In the genomic region with DNA sequence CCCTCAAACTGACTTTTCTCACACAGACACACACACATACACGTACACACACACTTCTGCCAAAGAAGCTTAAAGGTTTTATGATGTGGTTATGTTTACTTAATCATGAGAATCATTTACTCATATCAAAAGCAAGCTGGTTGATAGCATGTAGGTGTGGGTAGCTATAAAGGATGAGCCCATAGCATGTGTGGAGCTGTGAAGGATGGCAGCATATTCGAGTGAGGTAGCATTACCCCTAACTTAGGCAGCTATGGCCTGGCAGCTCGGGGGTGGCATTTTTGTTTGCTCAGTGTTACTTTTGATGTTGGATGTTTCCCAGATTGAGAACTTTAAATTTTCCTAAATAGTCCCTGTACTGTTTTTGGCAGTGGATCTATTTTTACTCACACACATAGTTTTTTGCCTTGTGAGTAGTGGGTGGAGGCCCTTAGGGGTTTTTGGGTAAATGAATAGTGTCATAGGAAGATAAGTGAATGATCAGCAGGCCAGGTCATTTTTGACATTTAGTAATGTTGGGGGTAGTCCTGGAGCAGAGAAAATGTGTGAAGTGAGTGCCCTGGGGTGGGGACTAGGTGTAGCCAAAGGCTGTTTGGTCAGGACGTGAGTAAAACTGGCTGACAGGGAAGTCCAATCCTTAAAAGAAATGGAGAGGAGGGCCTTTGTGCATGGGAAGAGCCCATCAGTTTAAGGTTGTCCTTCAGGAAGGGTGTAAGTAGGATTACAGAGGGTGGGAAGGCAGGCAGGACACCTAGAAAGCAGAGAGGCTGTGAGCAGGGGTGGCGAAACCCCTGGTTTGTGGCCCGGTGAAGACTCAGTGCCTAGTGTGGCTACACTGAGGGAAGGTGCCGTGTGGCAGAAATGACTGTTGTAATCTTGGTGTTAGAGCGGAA, we compare ENCODE assay signal across 1 cellular context.
TF ChIP-seq lines count a peak whose summit lies in the region.

No MANE protein-coding gene starts in this region.

TF ChIP-seq in GM23338, 12 proteins besides CTCF, POLR2A, EP300 and RAD21 (continued from another document):
- TF ChIP-seq, protein P1, sequence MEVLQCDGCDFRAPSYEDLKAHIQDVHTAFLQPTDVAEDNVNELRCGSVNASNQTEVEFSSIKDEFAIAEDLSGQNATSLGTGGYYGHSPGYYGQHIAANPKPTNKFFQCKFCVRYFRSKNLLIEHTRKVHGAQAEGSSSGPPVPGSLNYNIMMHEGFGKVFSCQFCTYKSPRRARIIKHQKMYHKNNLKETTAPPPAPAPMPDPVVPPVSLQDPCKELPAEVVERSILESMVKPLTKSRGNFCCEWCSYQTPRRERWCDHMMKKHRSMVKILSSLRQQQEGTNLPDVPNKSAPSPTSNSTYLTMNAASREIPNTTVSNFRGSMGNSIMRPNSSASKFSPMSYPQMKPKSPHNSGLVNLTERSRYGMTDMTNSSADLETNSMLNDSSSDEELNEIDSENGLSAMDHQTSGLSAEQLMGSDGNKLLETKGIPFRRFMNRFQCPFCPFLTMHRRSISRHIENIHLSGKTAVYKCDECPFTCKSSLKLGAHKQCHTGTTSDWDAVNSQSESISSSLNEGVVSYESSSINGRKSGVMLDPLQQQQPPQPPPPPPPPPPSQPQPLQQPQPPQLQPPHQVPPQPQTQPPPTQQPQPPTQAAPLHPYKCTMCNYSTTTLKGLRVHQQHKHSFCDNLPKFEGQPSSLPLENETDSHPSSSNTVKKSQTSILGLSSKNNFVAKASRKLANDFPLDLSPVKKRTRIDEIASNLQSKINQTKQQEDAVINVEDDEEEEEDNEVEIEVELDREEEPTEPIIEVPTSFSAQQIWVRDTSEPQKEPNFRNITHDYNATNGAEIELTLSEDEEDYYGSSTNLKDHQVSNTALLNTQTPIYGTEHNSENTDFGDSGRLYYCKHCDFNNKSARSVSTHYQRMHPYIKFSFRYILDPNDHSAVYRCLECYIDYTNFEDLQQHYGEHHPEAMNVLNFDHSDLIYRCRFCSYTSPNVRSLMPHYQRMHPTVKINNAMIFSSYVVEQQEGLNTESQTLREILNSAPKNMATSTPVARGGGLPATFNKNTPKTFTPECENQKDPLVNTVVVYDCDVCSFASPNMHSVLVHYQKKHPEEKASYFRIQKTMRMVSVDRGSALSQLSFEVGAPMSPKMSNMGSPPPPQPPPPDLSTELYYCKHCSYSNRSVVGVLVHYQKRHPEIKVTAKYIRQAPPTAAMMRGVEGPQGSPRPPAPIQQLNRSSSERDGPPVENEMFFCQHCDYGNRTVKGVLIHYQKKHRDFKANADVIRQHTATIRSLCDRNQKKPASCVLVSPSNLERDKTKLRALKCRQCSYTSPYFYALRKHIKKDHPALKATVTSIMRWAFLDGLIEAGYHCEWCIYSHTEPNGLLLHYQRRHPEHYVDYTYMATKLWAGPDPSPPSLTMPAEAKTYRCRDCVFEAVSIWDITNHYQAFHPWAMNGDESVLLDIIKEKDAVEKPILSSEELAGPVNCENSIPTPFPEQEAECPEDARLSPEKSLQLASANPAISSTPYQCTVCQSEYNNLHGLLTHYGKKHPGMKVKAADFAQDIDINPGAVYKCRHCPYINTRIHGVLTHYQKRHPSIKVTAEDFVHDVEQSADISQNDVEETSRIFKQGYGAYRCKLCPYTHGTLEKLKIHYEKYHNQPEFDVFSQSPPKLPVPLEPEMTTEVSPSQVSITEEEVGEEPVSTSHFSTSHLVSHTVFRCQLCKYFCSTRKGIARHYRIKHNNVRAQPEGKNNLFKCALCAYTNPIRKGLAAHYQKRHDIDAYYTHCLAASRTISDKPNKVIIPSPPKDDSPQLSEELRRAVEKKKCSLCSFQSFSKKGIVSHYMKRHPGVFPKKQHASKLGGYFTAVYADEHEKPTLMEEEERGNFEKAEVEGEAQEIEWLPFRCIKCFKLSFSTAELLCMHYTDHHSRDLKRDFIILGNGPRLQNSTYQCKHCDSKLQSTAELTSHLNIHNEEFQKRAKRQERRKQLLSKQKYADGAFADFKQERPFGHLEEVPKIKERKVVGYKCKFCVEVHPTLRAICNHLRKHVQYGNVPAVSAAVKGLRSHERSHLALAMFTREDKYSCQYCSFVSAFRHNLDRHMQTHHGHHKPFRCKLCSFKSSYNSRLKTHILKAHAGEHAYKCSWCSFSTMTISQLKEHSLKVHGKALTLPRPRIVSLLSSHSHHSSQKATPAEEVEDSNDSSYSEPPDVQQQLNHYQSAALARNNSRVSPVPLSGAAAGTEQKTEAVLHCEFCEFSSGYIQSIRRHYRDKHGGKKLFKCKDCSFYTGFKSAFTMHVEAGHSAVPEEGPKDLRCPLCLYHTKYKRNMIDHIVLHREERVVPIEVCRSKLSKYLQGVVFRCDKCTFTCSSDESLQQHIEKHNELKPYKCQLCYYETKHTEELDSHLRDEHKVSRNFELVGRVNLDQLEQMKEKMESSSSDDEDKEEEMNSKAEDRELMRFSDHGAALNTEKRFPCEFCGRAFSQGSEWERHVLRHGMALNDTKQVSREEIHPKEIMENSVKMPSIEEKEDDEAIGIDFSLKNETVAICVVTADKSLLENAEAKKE (CRISPR knock-in tag; IDR thresholded peaks at IDR 0.05) = no peak
- no peak for TF ChIP-seq JUNB (IDR thresholded peaks at IDR 0.05; ENCODE audit: unreplicated experiment)
- TF ChIP-seq POLR2AphosphoS5 (IDR thresholded peaks at IDR 0.05; ENCODE audit: low read depth) = no peak
- no peak for TF ChIP-seq NANOG (IDR thresholded peaks at IDR 0.05; ENCODE audit: borderline replicate concordance)
- TF ChIP-seq ZNF114 (CRISPR knock-in tag; IDR thresholded peaks at IDR 0.05) = no peak
- no peak for TF ChIP-seq EZH2phosphoT487 (IDR thresholded peaks at IDR 0.05; ENCODE audit: unreplicated experiment)
- no peak for TF ChIP-seq EZH2 (IDR thresholded peaks at IDR 0.05; ENCODE audit: low read depth, unreplicated experiment)
